1 cellular context compared by ENCODE assay signal in the genomic region with DNA sequence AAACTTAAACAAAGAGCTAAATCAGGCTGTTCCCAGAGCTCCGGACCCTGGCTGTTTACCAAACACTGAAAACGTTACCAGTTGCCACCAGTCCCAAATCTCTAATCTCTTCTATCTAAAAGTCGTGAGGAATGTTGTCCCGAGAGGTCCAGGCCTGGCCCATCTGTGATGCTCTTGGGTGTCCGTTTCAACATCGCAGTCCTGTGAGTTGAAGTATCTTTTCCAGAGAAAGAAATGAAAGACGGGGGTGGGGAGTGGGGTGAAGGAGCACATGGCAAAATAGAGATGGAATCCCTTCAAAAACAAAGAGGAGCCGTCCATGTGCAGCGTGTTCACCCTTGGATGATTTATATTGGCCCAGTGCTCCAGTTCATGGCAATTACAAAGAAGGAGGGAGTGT.
TF ChIP-seq lines count a peak whose summit lies in the region.

No MANE protein-coding gene starts in this region.

TF ChIP-seq in GM23338, 12 proteins besides CTCF, POLR2A, EP300 and RAD21 (continued from another document):
- TF ChIP-seq ZNF462 (CRISPR knock-in tag; IDR thresholded peaks at IDR 0.05) (no peak), POLR2AphosphoS5 (IDR thresholded peaks at IDR 0.05; ENCODE audit: low read depth) (no peak), CREB1 (CRISPR knock-in tag; IDR thresholded peaks at IDR 0.05; ENCODE audit: low read depth) (no peak), ZNF331 (CRISPR knock-in tag; IDR thresholded peaks at IDR 0.05; ENCODE audit: low read depth) (no peak), EZH2phosphoT487 (IDR thresholded peaks at IDR 0.05; ENCODE audit: unreplicated experiment) (no peak), ZNF114 (CRISPR knock-in tag; IDR thresholded peaks at IDR 0.05) (no peak), ETS1 (IDR thresholded peaks at IDR 0.05) (no peak), STAT1 (IDR thresholded peaks at IDR 0.05; ENCODE audit: unreplicated experiment) (no peak), NANOG (IDR thresholded peaks at IDR 0.05; ENCODE audit: borderline replicate concordance) (no peak)
- TF ChIP-seq, protein P1, sequence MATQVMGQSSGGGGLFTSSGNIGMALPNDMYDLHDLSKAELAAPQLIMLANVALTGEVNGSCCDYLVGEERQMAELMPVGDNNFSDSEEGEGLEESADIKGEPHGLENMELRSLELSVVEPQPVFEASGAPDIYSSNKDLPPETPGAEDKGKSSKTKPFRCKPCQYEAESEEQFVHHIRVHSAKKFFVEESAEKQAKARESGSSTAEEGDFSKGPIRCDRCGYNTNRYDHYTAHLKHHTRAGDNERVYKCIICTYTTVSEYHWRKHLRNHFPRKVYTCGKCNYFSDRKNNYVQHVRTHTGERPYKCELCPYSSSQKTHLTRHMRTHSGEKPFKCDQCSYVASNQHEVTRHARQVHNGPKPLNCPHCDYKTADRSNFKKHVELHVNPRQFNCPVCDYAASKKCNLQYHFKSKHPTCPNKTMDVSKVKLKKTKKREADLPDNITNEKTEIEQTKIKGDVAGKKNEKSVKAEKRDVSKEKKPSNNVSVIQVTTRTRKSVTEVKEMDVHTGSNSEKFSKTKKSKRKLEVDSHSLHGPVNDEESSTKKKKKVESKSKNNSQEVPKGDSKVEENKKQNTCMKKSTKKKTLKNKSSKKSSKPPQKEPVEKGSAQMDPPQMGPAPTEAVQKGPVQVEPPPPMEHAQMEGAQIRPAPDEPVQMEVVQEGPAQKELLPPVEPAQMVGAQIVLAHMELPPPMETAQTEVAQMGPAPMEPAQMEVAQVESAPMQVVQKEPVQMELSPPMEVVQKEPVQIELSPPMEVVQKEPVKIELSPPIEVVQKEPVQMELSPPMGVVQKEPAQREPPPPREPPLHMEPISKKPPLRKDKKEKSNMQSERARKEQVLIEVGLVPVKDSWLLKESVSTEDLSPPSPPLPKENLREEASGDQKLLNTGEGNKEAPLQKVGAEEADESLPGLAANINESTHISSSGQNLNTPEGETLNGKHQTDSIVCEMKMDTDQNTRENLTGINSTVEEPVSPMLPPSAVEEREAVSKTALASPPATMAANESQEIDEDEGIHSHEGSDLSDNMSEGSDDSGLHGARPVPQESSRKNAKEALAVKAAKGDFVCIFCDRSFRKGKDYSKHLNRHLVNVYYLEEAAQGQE (IDR thresholded peaks at IDR 0.05; ENCODE audit: unreplicated experiment) = no peak
